Comparison of ENCODE assay signal across 8 cellular contexts in the genomic region with DNA sequence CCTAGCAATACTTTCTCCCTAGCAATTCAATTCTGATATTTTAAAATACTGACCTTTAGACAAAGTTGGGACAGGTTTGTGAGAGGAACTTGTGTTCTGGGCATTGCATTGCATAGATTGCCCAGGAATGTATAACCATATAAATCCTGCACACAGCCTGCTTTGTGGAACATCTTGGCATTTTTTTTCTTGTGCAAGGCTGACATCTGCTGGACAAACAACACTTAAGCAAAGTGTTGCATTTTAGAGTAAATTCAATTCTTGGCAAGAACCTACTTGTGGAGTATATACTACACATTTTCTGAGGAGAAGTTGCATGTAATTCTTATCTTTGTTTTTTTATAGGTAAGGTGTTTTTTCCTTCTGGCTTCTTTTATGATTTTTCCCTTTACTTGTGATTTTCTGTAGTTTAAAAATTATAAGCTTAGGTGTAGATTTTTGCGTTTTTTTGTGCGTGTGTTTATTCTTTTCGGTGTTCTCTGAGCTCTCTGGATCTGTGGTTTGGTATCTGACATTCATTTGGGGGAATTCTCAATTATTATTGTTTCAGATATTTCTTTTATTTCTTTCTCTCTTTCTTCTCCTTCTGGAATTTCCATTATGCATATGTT. TPM values are rescaled to one million over a fixed set of nuclear protein-coding genes. Genes with fewer than 3 reads are reported as not detected.
A peak's percentile ranks its signal among the peaks of the same experiment; 100 is the strongest.
DNase-seq lines count a peak whose midpoint lies in the region; ATAC-seq and TF ChIP-seq lines count a peak whose summit lies in the region.

No MANE protein-coding gene starts in this region.

- peak; percentile 45 for ATAC-seq in HG02798 (IDR thresholded peaks at IDR 0.05; ENCODE audit: poor library complexity, unreplicated experiment)
- peak; percentile 66 for ATAC-seq in naive thymus-derived CD8-positive, alpha-beta T cell
- no peak for ATAC-seq in HG03095 (IDR thresholded peaks at IDR 0.05; ENCODE audit: unreplicated experiment)
- no peak for ATAC-seq in HG03432 (IDR thresholded peaks at IDR 0.05; ENCODE audit: unreplicated experiment)

- no peak for TF ChIP-seq POLR2A in esophagus muscularis mucosa (IDR thresholded peaks at IDR 0.05; ENCODE audit: low read depth)

- no peak overlapping the region for H3K4me3 Mint-ChIP-seq in activated CD4-positive, alpha-beta memory T cell treated with anti-CD3 and anti-CD28 coated beads for 36 hours
- peak overlapping the region in 5 of 10 donors; percentile 1 to 30 (median 20) for H3K4me3 Mint-ChIP-seq in naive thymus-derived CD8-positive, alpha-beta T cell

- H3K9me3 Mint-ChIP-seq in activated CD4-positive, alpha-beta memory T cell treated with anti-CD3 and anti-CD28 coated beads for 36 hours, result no peaks in the 10 kb centered on the region
- H3K9me3 Mint-ChIP-seq in naive thymus-derived CD8-positive, alpha-beta T cell, result no peaks in the 10 kb centered on the region

- H3K4me3 ChIP-seq in esophagus muscularis mucosa, result no peak overlapping the region

- H3K27me3 Mint-ChIP-seq in activated CD4-positive, alpha-beta memory T cell treated with anti-CD3 and anti-CD28 coated beads for 36 hours, result no peaks in the 10 kb centered on the region
- no peaks in the 10 kb centered on the region for H3K27me3 Mint-ChIP-seq in naive thymus-derived CD8-positive, alpha-beta T cell

- H3K27ac ChIP-seq in esophagus muscularis mucosa (replicated peaks in 1 of 4), result no peak overlapping the region

- no peaks in the 10 kb centered on the region for H3K9me3 ChIP-seq in esophagus muscularis mucosa

- DNase-seq in Daoy (ENCODE audit: low read depth) (peak; percentile 54), NCI-H510A (lab: John Stamatoyannopoulos, UW) (peak; percentile 33), esophagus muscularis mucosa (ENCODE audit: extremely low spot score) (no peak)
- DNase-seq in activated CD4-positive, alpha-beta memory T cell treated with anti-CD3 and anti-CD28 coated beads for 36 hours, result peak; percentile 55
- DNase-seq in naive thymus-derived CD8-positive, alpha-beta T cell, result peak in 9 of 10 donors; percentile 30 to 74 (median 56)

- peaks cover 0 to 3% (median 0%) of the 10 kb centered on the region in 4 donors for H3K27me3 ChIP-seq in esophagus muscularis mucosa

- TF ChIP-seq EP300 in esophagus muscularis mucosa (IDR thresholded peaks at IDR 0.05), result no peak

- H3K27ac Mint-ChIP-seq in activated CD4-positive, alpha-beta memory T cell treated with anti-CD3 and anti-CD28 coated beads for 36 hours, result peak overlapping the region; percentile 93
- peak overlapping the region in 6 of 10 donors; percentile 36 to 90 (median 56) for H3K27ac Mint-ChIP-seq in naive thymus-derived CD8-positive, alpha-beta T cell

- CTCF ChIA-PET in activated CD4-positive, alpha-beta memory T cell treated with anti-CD3 and anti-CD28 coated beads for 36 hours (lab: Charles Lee), result interaction anchor here (0.6 to 6.8 kb wide), 33 partner anchors 9 to 432 kb away, joined by 3 to 161 read pairs (median 5); partner anchors contain the start of genes MUCL1 and TESPA1

- POLR2A ChIA-PET in activated CD4-positive, alpha-beta memory T cell treated with anti-CD3 and anti-CD28 coated beads for 36 hours (lab: Charles Lee), result interaction anchor here (1.7 kb wide), 1 partner anchor 27 kb away, joined by 5 read pairs; no protein-coding TSS in a partner anchor
- POLR2A ChIA-PET in naive thymus-derived CD8-positive, alpha-beta T cell (lab: Charles Lee), result interaction anchor here (0.8 to 1.8 kb wide), 2 partner anchors 17 to 27 kb away, joined by 3 to 14 read pairs; partner anchors contain the start of gene TESPA1

- TF ChIP-seq CTCF in esophagus muscularis mucosa (IDR thresholded peaks at IDR 0.05), result peak; percentile 62 to 67 (median 63)

- intact Hi-C loops in activated CD4-positive, alpha-beta memory T cell treated with anti-CD3 and anti-CD28 coated beads for 36 hours (cut with micrococcal nuclease), result loop anchor here (1.0 kb wide), 2 partner anchors 104 to 114 kb away; partner anchors contain the start of gene MUCL1
- intact Hi-C loops in esophagus muscularis mucosa (cut with DNase I), result loop anchor here (5.0 kb wide), 3 partner anchors 206 to 381 kb away; no protein-coding TSS in a partner anchor

- H3K4me1 Mint-ChIP-seq in activated CD4-positive, alpha-beta memory T cell treated with anti-CD3 and anti-CD28 coated beads for 36 hours (ENCODE audit: low read depth), result peaks cover 86% of the 10 kb centered on the region
- peaks cover 38 to 96% (median 89%) of the 10 kb centered on the region in 4 donors for H3K4me1 Mint-ChIP-seq in naive thymus-derived CD8-positive, alpha-beta T cell

- no peaks in the 10 kb centered on the region for H3K36me3 ChIP-seq in esophagus muscularis mucosa

- 65% methylated on average over 3 of the region's 3 CpGs for WGBS in esophagus muscularis mucosa

- peaks cover 80% of the 10 kb centered on the region for H3K36me3 Mint-ChIP-seq in activated CD4-positive, alpha-beta memory T cell treated with anti-CD3 and anti-CD28 coated beads for 36 hours
- peaks cover 25 to 93% (median 58%) of the 10 kb centered on the region in 3 donors for H3K36me3 Mint-ChIP-seq in naive thymus-derived CD8-positive, alpha-beta T cell

- no peaks in the 10 kb centered on the region for H3K4me1 ChIP-seq in esophagus muscularis mucosa

RNA-seq across cellular contexts. Expression of gene TESPA1, which starts 26.4 kb away (rescaled TPM):
- 1.1 and 5.8 TPM in 2 replicates for total RNA-seq in Daoy (2014; rRNA removed; shearing (Covaris generic))
- 10 to 100 TPM; 73.9 to 74.8 TPM for total RNA-seq in activated CD4-positive, alpha-beta memory T cell treated with anti-CD3 and anti-CD28 coated beads for 36 hours
- total RNA-seq in esophagus muscularis mucosa, result 1 to 10 TPM; 1.1 to 4.6 (median 2.6) TPM
- total RNA-seq in naive thymus-derived CD8-positive, alpha-beta T cell, result 100 to 1,000 TPM; 247 to 253 TPM
- polyA plus RNA-seq in naive thymus-derived CD8-positive, alpha-beta T cell, result 100 to 1,000 TPM in 2 of 3 donors, 10 to 100 TPM in 1; 83.1 to 245 (median 180) TPM

Comparison
In these comparisons a context has a peak if more than half of its experiments do, and no peak if none do; other contexts are left out.
1. ATAC-seq: peak in HG02798 (single experiment) and naive thymus-derived CD8-positive, alpha-beta T cell (2 of 2); none in HG03095 (single experiment) and HG03432 (single experiment).
2. RNA of gene TESPA1, which starts 26.4 kb away (total RNA-seq): 247 to 253 TPM in naive thymus-derived CD8-positive, alpha-beta T cell and 73.9 to 74.8 TPM in activated CD4-positive, alpha-beta memory T cell treated with anti-CD3 and anti-CD28 coated beads for 36 hours; 1.1 to 4.6 TPM in esophagus muscularis mucosa and 1.1 to 5.8 TPM in Daoy; every median in the first group is over 10 times any median in the second.